19 cellular contexts compared by ENCODE assay signal in the genomic region with DNA sequence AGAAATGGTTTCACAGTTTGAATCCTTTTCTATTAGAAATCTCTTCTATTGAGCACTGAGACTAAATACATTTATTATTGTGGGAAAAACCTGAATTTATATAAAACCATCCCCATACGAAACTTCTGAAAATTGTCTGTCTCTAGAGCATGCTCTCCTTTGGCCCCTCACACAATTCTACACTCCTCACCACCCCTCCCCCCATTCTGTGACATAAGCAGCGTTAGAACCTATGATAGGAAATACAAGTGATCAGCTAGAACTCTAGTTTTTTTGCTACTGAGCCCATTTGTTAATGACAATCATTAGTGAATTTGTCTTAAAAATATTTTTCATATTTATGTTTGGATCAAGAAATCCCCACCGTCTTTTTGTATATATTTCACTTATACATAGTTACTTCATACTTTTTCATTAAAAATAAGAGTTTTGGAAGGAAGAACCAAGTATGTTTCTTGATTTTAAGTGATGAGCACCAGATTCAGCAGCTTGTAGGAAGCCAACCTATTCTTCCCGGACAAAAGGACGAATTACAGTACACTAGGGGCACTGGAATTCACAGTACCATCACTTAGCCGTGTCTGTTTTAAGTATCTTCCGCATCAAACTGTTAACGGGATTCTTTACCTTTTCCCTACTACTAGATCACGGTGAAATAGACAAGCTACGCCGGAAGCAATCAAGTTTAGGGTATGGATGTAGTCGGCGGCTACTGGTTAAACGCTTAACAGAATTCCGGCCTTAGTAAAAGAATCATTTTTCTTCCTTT. TPM values are rescaled to one million over a fixed set of nuclear protein-coding genes. Genes with fewer than 3 reads are reported as not detected.
DNase-seq lines count a peak whose midpoint lies in the region; ATAC-seq and TF ChIP-seq lines count a peak whose summit lies in the region.
"Had no signal": no experiment of that assay in that cellular context is flagged by ENCODE, and none has a peak within 500 bp of the region (broad histone marks: within the 10 kb centered on the region; RNA-seq: fewer than 3 reads in every experiment).

No MANE protein-coding gene starts in this region.

- TF ChIP-seq POLR2A in ovary (IDR thresholded peaks at IDR 0.05) = no peak

- POLR2A ChIA-PET in activated CD8-positive, alpha-beta T cell treated with anti-CD3 and anti-CD28 coated beads for 36 hours (lab: Charles Lee) = interaction anchor here (1.5 kb wide), 1 partner anchor 73 kb away, joined by 7 read pairs; no protein-coding TSS in a partner anchor
- POLR2A ChIA-PET in naive thymus-derived CD4-positive, alpha-beta T cell (lab: Charles Lee) = no interaction called here

- TF ChIP-seq CTCF in HL-60 (IDR thresholded peaks at IDR 0.05; ENCODE audit: insufficient read depth, low read length) (no peak), ovary (IDR thresholded peaks at IDR 0.05) (no peak), nephron progenitor cell (IDR thresholded peaks at IDR 0.05) (no peak)
- no peak for TF ChIP-seq CTCF in activated CD8-positive, alpha-beta T cell treated with anti-CD3 and anti-CD28 coated beads for 36 hours (IDR thresholded peaks at IDR 0.05)

- no peaks in the 10 kb centered on the region for H3K4me1 Mint-ChIP-seq in activated CD4-positive, alpha-beta T cell treated with anti-CD3 and anti-CD28 coated beads, Interleukin-2, amount 10 ng/mL, durations not matched to agents 24 days and 14 days
- no peaks in the 10 kb centered on the region for H3K4me1 Mint-ChIP-seq in activated CD8-positive, alpha-beta T cell treated with anti-CD3 and anti-CD28 coated beads for 36 hours (ENCODE audit: low read depth)
- peaks cover 0 to 4% (median 0%) of the 10 kb centered on the region in 7 donors for H3K4me1 Mint-ChIP-seq in naive thymus-derived CD4-positive, alpha-beta T cell
- H3K4me1 Mint-ChIP-seq in nephron progenitor cell = peaks cover 32% of the 10 kb centered on the region

- ATAC-seq in activated CD8-positive, alpha-beta T cell treated with anti-CD3 and anti-CD28 coated beads for 36 hours = no peak
- ATAC-seq in naive thymus-derived CD4-positive, alpha-beta T cell = no peak
- no peak for ATAC-seq in GM21447 (IDR thresholded peaks at IDR 0.05; ENCODE audit: unreplicated experiment)
- ATAC-seq: right cardiac atrium had no signal

- no peak overlapping the region for H3K27ac Mint-ChIP-seq in activated CD4-positive, alpha-beta T cell treated with anti-CD3 and anti-CD28 coated beads, Interleukin-2, amount 10 ng/mL, durations not matched to agents 24 days and 14 days
- no peak overlapping the region for H3K27ac Mint-ChIP-seq in activated CD8-positive, alpha-beta T cell treated with anti-CD3 and anti-CD28 coated beads for 36 hours
- H3K27ac Mint-ChIP-seq in naive thymus-derived CD4-positive, alpha-beta T cell = no peak overlapping the region
- H3K27ac Mint-ChIP-seq in nephron progenitor cell = no peak overlapping the region

- TF ChIP-seq EP300 in ovary (IDR thresholded peaks at IDR 0.05) = no peak

- peak overlapping the region; percentile 61 for H3K4me3 ChIP-seq in HL-60 (replicated peaks; ENCODE audit: insufficient read depth, low read length)
- H3K4me3 ChIP-seq in naive thymus-derived CD4-positive, alpha-beta T cell (ENCODE audit: low read length) = peak overlapping the region; percentile 1
- H3K4me3 ChIP-seq in ovary = no peak overlapping the region
- H3K4me3 ChIP-seq: adrenal gland, hepatocyte, uterus had no signal

- CTCF ChIA-PET in activated CD8-positive, alpha-beta T cell treated with anti-CD3 and anti-CD28 coated beads for 36 hours (lab: Charles Lee) = interaction anchor here (1.3 to 6.9 kb wide), 4 partner anchors 9 to 73 kb away, joined by 4 to 25 read pairs (median 5); partner anchors contain the start of gene NCKAP1L
- CTCF ChIA-PET in naive thymus-derived CD4-positive, alpha-beta T cell (lab: Charles Lee) = interaction anchor here (1.3 kb wide), 1 partner anchor 74 kb away, joined by 3 read pairs; no protein-coding TSS in a partner anchor

- no peaks in the 10 kb centered on the region for H3K36me3 ChIP-seq in naive thymus-derived CD4-positive, alpha-beta T cell (ENCODE audit: control insufficient read depth in 2 of 3, insufficient read depth in 3 of 3, low read length in 3 of 3)
- no peaks in the 10 kb centered on the region for H3K36me3 ChIP-seq in ovary
- H3K36me3 ChIP-seq: adrenal gland, uterus had no signal

- no peaks in the 10 kb centered on the region for H3K9me3 Mint-ChIP-seq in activated CD4-positive, alpha-beta T cell treated with anti-CD3 and anti-CD28 coated beads, Interleukin-2, amount 10 ng/mL, durations not matched to agents 24 days and 14 days
- no peaks in the 10 kb centered on the region for H3K9me3 Mint-ChIP-seq in activated CD8-positive, alpha-beta T cell treated with anti-CD3 and anti-CD28 coated beads for 36 hours
- no peaks in the 10 kb centered on the region for H3K9me3 Mint-ChIP-seq in naive thymus-derived CD4-positive, alpha-beta T cell
- no peaks in the 10 kb centered on the region for H3K9me3 Mint-ChIP-seq in nephron progenitor cell

- 87 to 91% (median 89%) methylated on average over 15 of the region's 15 CpGs for WGBS in ovary, 3 donors

- intact Hi-C loops in activated CD4-positive, alpha-beta T cell treated with anti-CD3 and anti-CD28 coated beads, Interleukin-2, amount 10 ng/mL, durations not matched to agents 24 days and 14 days (cut with micrococcal nuclease) = no loop called here
- intact Hi-C loops in activated CD8-positive, alpha-beta T cell treated with anti-CD3 and anti-CD28 coated beads for 36 hours (cut with micrococcal nuclease) = no loop called here
- intact Hi-C loops in naive thymus-derived CD4-positive, alpha-beta T cell (cut with micrococcal nuclease) = no loop called here
- intact Hi-C loops in ovary (cut with DNase I) = no loop called here

- peak overlapping the region; percentile 15 for H3K4me3 Mint-ChIP-seq in activated CD4-positive, alpha-beta T cell treated with anti-CD3 and anti-CD28 coated beads, Interleukin-2, amount 10 ng/mL, durations not matched to agents 24 days and 14 days
- peak overlapping the region; percentile 44 for H3K4me3 Mint-ChIP-seq in activated CD8-positive, alpha-beta T cell treated with anti-CD3 and anti-CD28 coated beads for 36 hours
- H3K4me3 Mint-ChIP-seq in naive thymus-derived CD4-positive, alpha-beta T cell = peak overlapping the region in 9 of 10 donors; percentile 11 to 77 (median 39)
- no peak overlapping the region for H3K4me3 Mint-ChIP-seq in nephron progenitor cell

- H3K27ac ChIP-seq in HL-60 (replicated peaks) (peak overlapping the region; percentile 91), ovary (no peak overlapping the region)
- no peak overlapping the region for H3K27ac ChIP-seq in naive thymus-derived CD4-positive, alpha-beta T cell (ENCODE audit: low read depth, low read length)
- H3K27ac ChIP-seq: adrenal gland, hepatocyte, uterus had no signal

- no peak for DNase-seq in activated CD4-positive, alpha-beta T cell treated with anti-CD3 and anti-CD28 coated beads, Interleukin-2, amount 10 ng/mL, durations not matched to agents 24 days and 14 days
- no peak for DNase-seq in activated CD4-positive, alpha-beta T cell treated with anti-CD3 and anti-CD28 coated beads for 48 hours
- DNase-seq in HL-60 (ENCODE audit: low read depth in 1 of 2, low spot score in 1 of 2) = no peak
- no peak for DNase-seq in activated CD8-positive, alpha-beta T cell treated with anti-CD3 and anti-CD28 coated beads for 36 hours
- DNase-seq in naive thymus-derived CD4-positive, alpha-beta T cell = no peak
- no peak for DNase-seq in ovary
- DNase-seq in nephron progenitor cell = no peak
- DNase-seq: adrenal gland; effector CD4-positive, alpha-beta T cell; kidney glomerular epithelial cell; NCI-H187; NCI-H446; nucleus accumbens; SIG-M5; uterus had no signal

- H3K27me3 Mint-ChIP-seq in activated CD4-positive, alpha-beta T cell treated with anti-CD3 and anti-CD28 coated beads, Interleukin-2, amount 10 ng/mL, durations not matched to agents 24 days and 14 days = peaks cover 20% of the 10 kb centered on the region
- no peaks in the 10 kb centered on the region for H3K27me3 Mint-ChIP-seq in activated CD8-positive, alpha-beta T cell treated with anti-CD3 and anti-CD28 coated beads for 36 hours
- peaks cover 0 to 37% (median 0%) of the 10 kb centered on the region in 5 donors for H3K27me3 Mint-ChIP-seq in naive thymus-derived CD4-positive, alpha-beta T cell
- peaks cover 4% of the 10 kb centered on the region for H3K27me3 Mint-ChIP-seq in nephron progenitor cell (ENCODE audit: low read depth, poor library complexity)

- no peaks in the 10 kb centered on the region for H3K4me1 ChIP-seq in naive thymus-derived CD4-positive, alpha-beta T cell (ENCODE audit: control insufficient read depth in 2 of 2, insufficient read depth in 2 of 2, low read length in 2 of 2)
- no peaks in the 10 kb centered on the region for H3K4me1 ChIP-seq in ovary (ENCODE audit: insufficient read depth)
- H3K4me1 ChIP-seq: adrenal gland, uterus had no signal

- H3K36me3 Mint-ChIP-seq in activated CD4-positive, alpha-beta T cell treated with anti-CD3 and anti-CD28 coated beads, Interleukin-2, amount 10 ng/mL, durations not matched to agents 24 days and 14 days (ENCODE audit: low read depth) = no peaks in the 10 kb centered on the region
- H3K36me3 Mint-ChIP-seq in activated CD8-positive, alpha-beta T cell treated with anti-CD3 and anti-CD28 coated beads for 36 hours (ENCODE audit: low read depth) = no peaks in the 10 kb centered on the region
- no peaks in the 10 kb centered on the region for H3K36me3 Mint-ChIP-seq in naive thymus-derived CD4-positive, alpha-beta T cell
- H3K36me3 Mint-ChIP-seq in nephron progenitor cell (ENCODE audit: low read depth) = no peaks in the 10 kb centered on the region

- H3K27me3 ChIP-seq in HL-60 (ENCODE audit: insufficient read depth, poor library complexity, severe bottlenecking) = no peaks in the 10 kb centered on the region
- H3K27me3 ChIP-seq in naive thymus-derived CD4-positive, alpha-beta T cell (ENCODE audit: control insufficient read depth in 2 of 2, insufficient read depth in 2 of 2, low read length in 2 of 2) = no peaks in the 10 kb centered on the region
- H3K27me3 ChIP-seq in ovary = no peaks in the 10 kb centered on the region
- H3K27me3 ChIP-seq: uterus had no signal

- no peaks in the 10 kb centered on the region for H3K9me3 ChIP-seq in naive thymus-derived CD4-positive, alpha-beta T cell (ENCODE audit: control insufficient read depth in 2 of 3, low read length in 3 of 3)
- H3K9me3 ChIP-seq in ovary = no peaks in the 10 kb centered on the region
- H3K9me3 ChIP-seq: adrenal gland, uterus had no signal

RNA-seq across cellular contexts. Expression of gene GTSF1, which starts 0.7 kb away (rescaled TPM):
- 4.8 and 5.5 TPM in 2 replicates for total RNA-seq in activated CD4-positive, alpha-beta T cell treated with anti-CD3 and anti-CD28 coated beads, Interleukin-2, amount 10 ng/mL, durations not matched to agents 24 days and 14 days
- total RNA-seq in activated CD8-positive, alpha-beta T cell treated with anti-CD3 and anti-CD28 coated beads for 36 hours = 1 to 10 TPM; 6.9 to 9.4 TPM
- 1 to 10 TPM; 1.9 to 9.5 (median 2.5) TPM for total RNA-seq in naive thymus-derived CD4-positive, alpha-beta T cell
- 10 to 100 TPM; 13.5 to 15.1 TPM for polyA plus RNA-seq in naive thymus-derived CD4-positive, alpha-beta T cell
- under 1 TPM in 2 of 7 donors, not detected in 5; 0.54 to 0.55 TPM for total RNA-seq in ovary
- 1 to 10 TPM in 1 of 2 donors, under 1 TPM in 1; 0.85 to 1.0 TPM for polyA plus RNA-seq in ovary
- total RNA-seq: fibroblast of lung, hepatocyte, uterus had no signal
- polyA plus RNA-seq: fibroblast of lung, hepatocyte, right cardiac atrium had no signal

RNA-seq across cellular contexts. Expression of gene NCKAP1L, which starts 24.9 kb away (rescaled TPM):
- total RNA-seq in activated CD4-positive, alpha-beta T cell treated with anti-CD3 and anti-CD28 coated beads, Interleukin-2, amount 10 ng/mL, durations not matched to agents 24 days and 14 days = 98.0 and 99.5 TPM in 2 replicates
- 10 to 100 TPM; 87.6 to 92.9 TPM for total RNA-seq in activated CD8-positive, alpha-beta T cell treated with anti-CD3 and anti-CD28 coated beads for 36 hours
- 100 to 1,000 TPM; 111 to 184 (median 128) TPM for total RNA-seq in naive thymus-derived CD4-positive, alpha-beta T cell
- polyA plus RNA-seq in naive thymus-derived CD4-positive, alpha-beta T cell = 10 to 100 TPM; 71.2 to 93.2 TPM
- total RNA-seq in ovary = 10 to 100 TPM in 2 of 7 donors, 1 to 10 TPM in 5; 3.7 to 16.4 (median 5.2) TPM
- polyA plus RNA-seq in ovary = 10 to 100 TPM in 1 of 2 donors, 1 to 10 TPM in 1; 1.8 to 24.5 TPM
- polyA plus RNA-seq: hepatocyte had no signal

RNA-seq across cellular contexts. Expression of gene ITGA5, which starts 53.6 kb away (rescaled TPM):
- 43.9 and 48.0 TPM in 2 replicates for total RNA-seq in activated CD4-positive, alpha-beta T cell treated with anti-CD3 and anti-CD28 coated beads, Interleukin-2, amount 10 ng/mL, durations not matched to agents 24 days and 14 days
- 10 to 100 TPM; 35.2 to 36.6 TPM for total RNA-seq in activated CD8-positive, alpha-beta T cell treated with anti-CD3 and anti-CD28 coated beads for 36 hours
- total RNA-seq in naive thymus-derived CD4-positive, alpha-beta T cell = 100 to 1,000 TPM in 4 of 5 experiments, 10 to 100 TPM in 1; 73.9 to 169 (median 145) TPM
- polyA plus RNA-seq in naive thymus-derived CD4-positive, alpha-beta T cell = 10 to 100 TPM; 26.5 to 82.4 TPM
- 10 to 100 TPM; 32.6 to 82.5 (median 41.5) TPM for total RNA-seq in ovary
- 10 to 100 TPM; 37.4 to 100.0 TPM for polyA plus RNA-seq in ovary
